In genomic region chr16:56101480-56101879, GRCh38 we compare ENCODE assay signal across 14 cellular contexts.
DNase-seq lines count a peak whose midpoint lies in the region; ATAC-seq and TF ChIP-seq lines count a peak whose summit lies in the region.
"Had no signal": no experiment of that assay in that cellular context is flagged by ENCODE, and none has a peak within 500 bp of the region (broad histone marks: within the 10 kb centered on the region; RNA-seq: fewer than 3 reads in every experiment).

No MANE protein-coding gene starts in this region.

- TF ChIP-seq EP300 in SK-N-SH (IDR thresholded peaks at IDR 0.05; ENCODE audit: borderline replicate concordance in 1 of 2, low read depth in 1 of 2, low read length in 1 of 2) = no peak

- H3K4me2 ChIP-seq in SK-N-SH (no peak overlapping the region), mesenchymal stem cell (ENCODE audit: low read length, poor library complexity, severe bottlenecking) (no peak overlapping the region), smooth muscle cell (peak overlapping the region; percentile 85)

- no peaks in the 10 kb centered on the region for H3K27me3 ChIP-seq in SK-N-SH (ENCODE audit: insufficient read depth)
- H3K27me3 ChIP-seq in WERI-Rb-1 (ENCODE audit: insufficient read depth, low read depth, severe bottlenecking) = no peaks in the 10 kb centered on the region
- H3K27me3 ChIP-seq in mesenchymal stem cell (ENCODE audit: control insufficient read depth in 1 of 2, insufficient read depth in 1 of 2, low read length in 2 of 2) = no peaks in the 10 kb centered on the region
- peaks cover 5% of the 10 kb centered on the region for H3K27me3 ChIP-seq in smooth muscle cell (ENCODE audit: low read depth)

- H3K9ac ChIP-seq in SK-N-SH (no peak overlapping the region), mesenchymal stem cell (ENCODE audit: low read length) (peak overlapping the region; percentile 50), smooth muscle cell (ENCODE audit: low read depth) (no peak overlapping the region)

- no peaks in the 10 kb centered on the region for H3K36me3 ChIP-seq in SK-N-SH (replicated peaks in 1 of 2; ENCODE audit: control insufficient read depth in 1 of 2, insufficient read depth in 2 of 2, low read length in 1 of 2)
- no peaks in the 10 kb centered on the region for H3K36me3 ChIP-seq in WERI-Rb-1
- no peaks in the 10 kb centered on the region for H3K36me3 ChIP-seq in mesenchymal stem cell (ENCODE audit: control insufficient read depth in 1 of 2, insufficient read depth in 2 of 2, low read depth in 1 of 2, low read length in 2 of 2)
- no peaks in the 10 kb centered on the region for H3K36me3 ChIP-seq in smooth muscle cell (ENCODE audit: low read depth)

- no peak overlapping the region for H3K4me3 ChIP-seq in SK-N-SH (ENCODE audit: low read depth in 2 of 2, low read length in 1 of 2)
- peak overlapping the region; percentile 22 for H3K4me3 ChIP-seq in WERI-Rb-1 (ENCODE audit: low read depth, low read length)
- no peak overlapping the region for H3K4me3 ChIP-seq in mesenchymal stem cell (ENCODE audit: insufficient read depth in 1 of 2, low read depth in 1 of 2, low read length in 2 of 2)
- H3K4me3 ChIP-seq in smooth muscle cell = no peak overlapping the region
- H3K4me3 ChIP-seq: K562 had no signal

- POLR2A ChIA-PET in SK-N-SH (lab: Yijun Ruan, JAX) = interaction anchor here (1.0 to 1.1 kb wide), 4 partner anchors 86 to 218 kb away, joined by 3 read pairs; no protein-coding TSS in a partner anchor

- H2BK15ac ChIP-seq in mesenchymal stem cell (ENCODE audit: low read depth, poor library complexity, severe bottlenecking) = no peak overlapping the region

- H4K20me1 ChIP-seq in SK-N-SH (ENCODE audit: insufficient read depth) = no peaks in the 10 kb centered on the region
- no peaks in the 10 kb centered on the region for H4K20me1 ChIP-seq in smooth muscle cell (ENCODE audit: low read depth)

- H3K18ac ChIP-seq in mesenchymal stem cell (ENCODE audit: low read depth in 1 of 2, low read length in 2 of 2) = no peak overlapping the region

- H4K8ac ChIP-seq in mesenchymal stem cell (ENCODE audit: low read length) = no peak overlapping the region

- DNase-seq in SK-N-SH = peak; percentile 12
- no peak for DNase-seq in WERI-Rb-1
- DNase-seq in mesenchymal stem cell = no peak
- DNase-seq in smooth muscle cell (lab: John Stamatoyannopoulos, UW; ENCODE audit: unreplicated experiment) = no peak
- no peak for DNase-seq in activated T-cell treated with anti-CD3 and anti-CD28 coated beads, Interleukin-2, amount 50 U/mL, for 48 hours
- DNase-seq: DMS53, NCI-H1048, PC-3 had no signal

- no peaks in the 10 kb centered on the region for H3K9me2 ChIP-seq in SK-N-SH

- no peak overlapping the region for H2AFZ ChIP-seq in SK-N-SH (ENCODE audit: low read depth)
- H2AFZ ChIP-seq in mesenchymal stem cell (ENCODE audit: low read depth, low read length) = no peak overlapping the region
- H2AFZ ChIP-seq in smooth muscle cell (ENCODE audit: low read depth) = peak overlapping the region; percentile 49

- ATAC-seq in SK-N-SH treated with all-trans-retinoic acid at 6 μM for 48 hours (no peak), HG03280 (IDR thresholded peaks at IDR 0.05; ENCODE audit: unreplicated experiment) (no peak), HG03432 (IDR thresholded peaks at IDR 0.05; ENCODE audit: unreplicated experiment) (no peak)
- ATAC-seq: HCT116, K562, PC-3 had no signal

- TF ChIP-seq CTCF in SK-N-SH (IDR thresholded peaks at IDR 0.05) (no peak), WERI-Rb-1 (IDR thresholded peaks at IDR 0.05; ENCODE audit: low read depth, low read length) (no peak), smooth muscle cell (IDR thresholded peaks at IDR 0.05; ENCODE audit: borderline replicate concordance, insufficient read depth, poor library complexity, severe bottlenecking) (no peak)

- H3K23ac ChIP-seq in mesenchymal stem cell (ENCODE audit: low read length in 2 of 2) = no peak overlapping the region

- no peak overlapping the region for H2BK5ac ChIP-seq in mesenchymal stem cell (ENCODE audit: low read depth, low read length, poor library complexity, severe bottlenecking)

- H2BK12ac ChIP-seq in mesenchymal stem cell (ENCODE audit: low read length in 2 of 2) = no peak overlapping the region

- H3K4me1 ChIP-seq in SK-N-SH (ENCODE audit: control insufficient read depth in 1 of 2, insufficient read depth in 2 of 2, low read depth in 1 of 2, low read length in 1 of 2) (peaks cover 0 to 24% of the 10 kb centered on the region in 2 experiments; a peak in 2 of 4 replicates), mesenchymal stem cell (ENCODE audit: control insufficient read depth, insufficient read depth, low read depth, low read length) (no peaks in the 10 kb centered on the region), smooth muscle cell (ENCODE audit: low read depth) (peaks cover 7% of the 10 kb centered on the region)

- H3K79me2 ChIP-seq in SK-N-SH (ENCODE audit: insufficient read depth) (no peaks in the 10 kb centered on the region), smooth muscle cell (ENCODE audit: low read depth) (no peaks in the 10 kb centered on the region)

- no peaks in the 10 kb centered on the region for H3K79me1 ChIP-seq in mesenchymal stem cell (replicated peaks; ENCODE audit: low read length, poor library complexity, severe bottlenecking)

- no peak overlapping the region for H3K14ac ChIP-seq in mesenchymal stem cell (ENCODE audit: low read length in 2 of 2)

- 14% methylated on average over 5 of the region's 5 CpGs for WGBS in SK-N-SH (ENCODE audit: low lambda C conversion rate)
- 47% methylated on average over 5 of the region's 5 CpGs for WGBS in mesenchymal stem cell
- 76% methylated on average over 5 of the region's 5 CpGs for WGBS in smooth muscle cell (ENCODE audit: low lambda C conversion rate)

- CTCF ChIA-PET in SK-N-SH (lab: Yijun Ruan, JAX) = interaction anchor here (0.8 to 2.0 kb wide), 5 partner anchors 9 to 217 kb away, joined by 3 to 6 read pairs (median 5); no protein-coding TSS in a partner anchor

- H2AK5ac ChIP-seq in mesenchymal stem cell (ENCODE audit: low read length, severe bottlenecking) = no peak overlapping the region

- no peaks in the 10 kb centered on the region for H3F3A ChIP-seq in SK-N-SH (replicated peaks; ENCODE audit: insufficient read depth)
- no peaks in the 10 kb centered on the region for H3F3A ChIP-seq in smooth muscle cell (ENCODE audit: low read depth)

- H3K27ac ChIP-seq in SK-N-SH (ENCODE audit: low read depth in 2 of 2, low read length in 1 of 2) = peak overlapping the region in 1 of 2 experiments; percentile 98; a peak in 2 of 4 replicates
- peak overlapping the region; percentile 90 for H3K27ac ChIP-seq in WERI-Rb-1
- H3K27ac ChIP-seq in mesenchymal stem cell (ENCODE audit: low read length, poor library complexity, severe bottlenecking) = no peak overlapping the region
- H3K27ac ChIP-seq in smooth muscle cell (ENCODE audit: low read depth) = no peak overlapping the region
- H3K27ac ChIP-seq: HL-60 had no signal

- H4K91ac ChIP-seq in mesenchymal stem cell (ENCODE audit: low read length) = no peak overlapping the region

- H3K4ac ChIP-seq in mesenchymal stem cell (ENCODE audit: low read depth in 1 of 2, low read length in 2 of 2) = no peak overlapping the region

- no peak overlapping the region for H2BK120ac ChIP-seq in mesenchymal stem cell (ENCODE audit: low read depth, low read length)

- TF ChIP-seq RAD21 in SK-N-SH (IDR thresholded peaks at IDR 0.05; ENCODE audit: low read length) = no peak

- no peaks in the 10 kb centered on the region for H3K9me3 ChIP-seq in SK-N-SH
- H3K9me3 ChIP-seq in WERI-Rb-1 (ENCODE audit: severe bottlenecking) = no peaks in the 10 kb centered on the region
- H3K9me3 ChIP-seq in mesenchymal stem cell (ENCODE audit: control insufficient read depth, low read length) = no peaks in the 10 kb centered on the region
- H3K9me3 ChIP-seq in smooth muscle cell (replicated peaks; ENCODE audit: low read depth) = no peaks in the 10 kb centered on the region

TF ChIP-seq in SK-N-SH, 30 proteins besides CTCF, POLR2A, EP300 and RAD21:
- TF ChIP-seq ELF1 (IDR thresholded peaks at IDR 0.05) (no peak), GATA2 (CRISPR knock-in tag; IDR thresholded peaks at IDR 0.05) (peak; percentile 29)

TF ChIP-seq in SK-N-SH treated with all-trans-retinoic acid at 6 μM for 48 hours, 23 proteins besides CTCF, POLR2A, EP300 and RAD21 (continues in another document):
- TF ChIP-seq CSRNP3 (CRISPR knock-in tag; IDR thresholded peaks at IDR 0.05) (no peak), ZNF565 (CRISPR knock-in tag; conservative IDR thresholded peaks at IDR 0.05; ENCODE audit: low read depth) (no peak), TSHZ2 (CRISPR knock-in tag; IDR thresholded peaks at IDR 0.05) (no peak)
